ENCODE assay signal across 17 cellular contexts in genomic region chr19:55373318-55373992, GRCh38. TPM values are rescaled to one million over a fixed set of nuclear protein-coding genes. Genes with fewer than 3 reads are reported as not detected.
DNase-seq lines count a peak whose midpoint lies in the region; ATAC-seq and TF ChIP-seq lines count a peak whose summit lies in the region.
"Had no signal": no experiment of that assay in that cellular context is flagged by ENCODE, and none has a peak within 500 bp of the region (broad histone marks: within the 10 kb centered on the region; RNA-seq: fewer than 3 reads in every experiment).

No MANE protein-coding gene starts in this region.

- H3K36me3 Mint-ChIP-seq in endothelial cell (ENCODE audit: low read depth, unreplicated experiment) (no peaks in the 10 kb centered on the region), neural crest cell (ENCODE audit: low read depth) (no peaks in the 10 kb centered on the region)
- H3K36me3 Mint-ChIP-seq in activated CD4-positive, alpha-beta T cell treated with anti-CD3 and anti-CD28 coated beads, Interleukin-2, amount 10 ng/mL, durations not matched to agents 24 days and 14 days (ENCODE audit: low read depth), result peaks cover 2% of the 10 kb centered on the region
- H3K36me3 Mint-ChIP-seq: IgD-negative memory B cell had no signal

- no peak for TF ChIP-seq EP300 in Ishikawa (IDR thresholded peaks at IDR 0.05; ENCODE audit: borderline replicate concordance)

- H3K4me1 Mint-ChIP-seq in endothelial cell (ENCODE audit: unreplicated experiment), result peaks cover 8% of the 10 kb centered on the region
- peaks cover 28% of the 10 kb centered on the region for H3K4me1 Mint-ChIP-seq in neural crest cell
- peaks cover 7% of the 10 kb centered on the region for H3K4me1 Mint-ChIP-seq in activated CD4-positive, alpha-beta T cell treated with anti-CD3 and anti-CD28 coated beads, Interleukin-2, amount 10 ng/mL, durations not matched to agents 24 days and 14 days

- peaks cover 22% of the 10 kb centered on the region for H3K27me3 Mint-ChIP-seq in endothelial cell (ENCODE audit: unreplicated experiment)
- H3K27me3 Mint-ChIP-seq in neural crest cell (ENCODE audit: low read depth), result peaks cover 65% of the 10 kb centered on the region
- peaks cover 41% of the 10 kb centered on the region for H3K27me3 Mint-ChIP-seq in activated CD4-positive, alpha-beta T cell treated with anti-CD3 and anti-CD28 coated beads, Interleukin-2, amount 10 ng/mL, durations not matched to agents 24 days and 14 days

- H3K9me3 Mint-ChIP-seq in endothelial cell (ENCODE audit: unreplicated experiment) (no peaks in the 10 kb centered on the region), neural crest cell (no peaks in the 10 kb centered on the region)
- no peaks in the 10 kb centered on the region for H3K9me3 Mint-ChIP-seq in activated CD4-positive, alpha-beta T cell treated with anti-CD3 and anti-CD28 coated beads, Interleukin-2, amount 10 ng/mL, durations not matched to agents 24 days and 14 days

- H3K4me3 Mint-ChIP-seq in endothelial cell (ENCODE audit: unreplicated experiment), result no peak overlapping the region
- H3K4me3 Mint-ChIP-seq in neural crest cell, result peak overlapping the region; percentile 1
- H3K4me3 Mint-ChIP-seq in activated CD4-positive, alpha-beta T cell treated with anti-CD3 and anti-CD28 coated beads, Interleukin-2, amount 10 ng/mL, durations not matched to agents 24 days and 14 days, result no peak overlapping the region

- no peak for TF ChIP-seq RAD21 in Ishikawa (IDR thresholded peaks at IDR 0.05; ENCODE audit: low read depth)

- TF ChIP-seq CTCF in endothelial cell (IDR thresholded peaks at IDR 0.05; ENCODE audit: unreplicated experiment) (no peak), neural crest cell (conservative IDR thresholded peaks at IDR 0.05) (no peak)

- peak; percentile 34 for DNase-seq in EL
- DNase-seq in endothelial cell (ENCODE audit: low spot score), result no peak
- no peak for DNase-seq in neural crest cell (ENCODE audit: low read depth, low spot score)
- DNase-seq in activated CD4-positive, alpha-beta T cell treated with anti-CD3 and anti-CD28 coated beads, Interleukin-2, amount 50 U/mL, for 4 hours, result no peak
- no peak for DNase-seq in activated CD4-positive, alpha-beta T cell treated with anti-CD3 and anti-CD28 coated beads, Interleukin-2, amount 10 ng/mL, durations not matched to agents 24 days and 14 days
- DNase-seq in NAMALWA (ENCODE audit: low spot score), result no peak
- DNase-seq: BE2C; colonic mucosa; head of caudate nucleus; naive B cell; NCI-H2227 treated with DMSO at 0.1 percent for 48 hours; stimulated activated CD4-positive, alpha-beta T cell treated with anti-CD3 and anti-CD28 coated beads, Interleukin-2, amount 100 ng/mL, for 48 hours had no signal

- intact Hi-C loops in activated CD4-positive, alpha-beta T cell treated with anti-CD3 and anti-CD28 coated beads, Interleukin-2, amount 10 ng/mL, durations not matched to agents 24 days and 14 days (cut with micrococcal nuclease), result no loop called here

- ATAC-seq in HG02571 (IDR thresholded peaks at IDR 0.05; ENCODE audit: unreplicated experiment), result no peak

- peak overlapping the region; percentile 11 for H3K27ac Mint-ChIP-seq in endothelial cell (ENCODE audit: unreplicated experiment)
- H3K27ac Mint-ChIP-seq in neural crest cell (ENCODE audit: unreplicated experiment), result peak overlapping the region; percentile 1
- H3K27ac Mint-ChIP-seq in activated CD4-positive, alpha-beta T cell treated with anti-CD3 and anti-CD28 coated beads, Interleukin-2, amount 10 ng/mL, durations not matched to agents 24 days and 14 days, result no peak overlapping the region
- H3K27ac Mint-ChIP-seq: IgD-negative memory B cell, naive B cell had no signal

TF ChIP-seq in Ishikawa, 13 proteins besides CTCF, POLR2A, EP300 and RAD21:
- TF ChIP-seq, protein P1, sequence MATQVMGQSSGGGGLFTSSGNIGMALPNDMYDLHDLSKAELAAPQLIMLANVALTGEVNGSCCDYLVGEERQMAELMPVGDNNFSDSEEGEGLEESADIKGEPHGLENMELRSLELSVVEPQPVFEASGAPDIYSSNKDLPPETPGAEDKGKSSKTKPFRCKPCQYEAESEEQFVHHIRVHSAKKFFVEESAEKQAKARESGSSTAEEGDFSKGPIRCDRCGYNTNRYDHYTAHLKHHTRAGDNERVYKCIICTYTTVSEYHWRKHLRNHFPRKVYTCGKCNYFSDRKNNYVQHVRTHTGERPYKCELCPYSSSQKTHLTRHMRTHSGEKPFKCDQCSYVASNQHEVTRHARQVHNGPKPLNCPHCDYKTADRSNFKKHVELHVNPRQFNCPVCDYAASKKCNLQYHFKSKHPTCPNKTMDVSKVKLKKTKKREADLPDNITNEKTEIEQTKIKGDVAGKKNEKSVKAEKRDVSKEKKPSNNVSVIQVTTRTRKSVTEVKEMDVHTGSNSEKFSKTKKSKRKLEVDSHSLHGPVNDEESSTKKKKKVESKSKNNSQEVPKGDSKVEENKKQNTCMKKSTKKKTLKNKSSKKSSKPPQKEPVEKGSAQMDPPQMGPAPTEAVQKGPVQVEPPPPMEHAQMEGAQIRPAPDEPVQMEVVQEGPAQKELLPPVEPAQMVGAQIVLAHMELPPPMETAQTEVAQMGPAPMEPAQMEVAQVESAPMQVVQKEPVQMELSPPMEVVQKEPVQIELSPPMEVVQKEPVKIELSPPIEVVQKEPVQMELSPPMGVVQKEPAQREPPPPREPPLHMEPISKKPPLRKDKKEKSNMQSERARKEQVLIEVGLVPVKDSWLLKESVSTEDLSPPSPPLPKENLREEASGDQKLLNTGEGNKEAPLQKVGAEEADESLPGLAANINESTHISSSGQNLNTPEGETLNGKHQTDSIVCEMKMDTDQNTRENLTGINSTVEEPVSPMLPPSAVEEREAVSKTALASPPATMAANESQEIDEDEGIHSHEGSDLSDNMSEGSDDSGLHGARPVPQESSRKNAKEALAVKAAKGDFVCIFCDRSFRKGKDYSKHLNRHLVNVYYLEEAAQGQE (IDR thresholded peaks at IDR 0.05; ENCODE audit: low read depth), result no peak
- 0 out of 2 replicates have a peak, but pooled peaks have one; percentile 25 for TF ChIP-seq ZBTB7A (IDR thresholded peaks at IDR 0.05; ENCODE audit: low read depth)

RNA-seq across cellular contexts. Expression of gene TMEM190, which starts 3.2 kb away (rescaled TPM):
- total RNA-seq in endothelial cell (ENCODE audit: unreplicated experiment) (not detected), neural crest cell (not detected in 2 replicates)
- total RNA-seq in activated CD4-positive, alpha-beta T cell treated with anti-CD3 and anti-CD28 coated beads, Interleukin-2, amount 10 ng/mL, durations not matched to agents 24 days and 14 days, result not detected in 2 replicates
- total RNA-seq: activated CD8-positive, alpha-beta memory T cell treated with anti-CD3 and anti-CD28 coated beads for 36 hours; colonic mucosa had no signal

RNA-seq across cellular contexts. Expression of gene IL11, which starts 3.2 kb away (rescaled TPM):
- total RNA-seq in endothelial cell (ENCODE audit: unreplicated experiment), result 0.21 TPM
- 0.56 and 0.59 TPM in 2 replicates for total RNA-seq in neural crest cell
- total RNA-seq in activated CD4-positive, alpha-beta T cell treated with anti-CD3 and anti-CD28 coated beads, Interleukin-2, amount 10 ng/mL, durations not matched to agents 24 days and 14 days, result 0.21 TPM in 1 of 2 replicates, not detected in the other

RNA-seq across cellular contexts. Expression of gene GARIN5B, which starts 10.4 kb away (rescaled TPM):
- total RNA-seq in endothelial cell (ENCODE audit: unreplicated experiment) (not detected), neural crest cell (not detected in 2 replicates)
- total RNA-seq in activated CD4-positive, alpha-beta T cell treated with anti-CD3 and anti-CD28 coated beads, Interleukin-2, amount 10 ng/mL, durations not matched to agents 24 days and 14 days, result not detected in 2 replicates
- total RNA-seq: activated CD8-positive, alpha-beta memory T cell treated with anti-CD3 and anti-CD28 coated beads for 36 hours; colonic mucosa; tibial nerve had no signal

RNA-seq across cellular contexts. Expression of gene TMEM238, which starts 10.6 kb away (rescaled TPM):
- total RNA-seq in endothelial cell (ENCODE audit: unreplicated experiment) (0.64 TPM), neural crest cell (0.40 and 0.71 TPM in 2 replicates)
- total RNA-seq in activated CD4-positive, alpha-beta T cell treated with anti-CD3 and anti-CD28 coated beads, Interleukin-2, amount 10 ng/mL, durations not matched to agents 24 days and 14 days, result 9.7 and 11.3 TPM in 2 replicates

RNA-seq across cellular contexts. Expression of gene RPL28, which starts 12.3 kb away (rescaled TPM):
- total RNA-seq in endothelial cell (ENCODE audit: unreplicated experiment) (3,792 TPM), neural crest cell (1,888 and 1,936 TPM in 2 replicates)
- 1,992 and 2,022 TPM in 2 replicates for total RNA-seq in activated CD4-positive, alpha-beta T cell treated with anti-CD3 and anti-CD28 coated beads, Interleukin-2, amount 10 ng/mL, durations not matched to agents 24 days and 14 days
